In the genomic region with DNA sequence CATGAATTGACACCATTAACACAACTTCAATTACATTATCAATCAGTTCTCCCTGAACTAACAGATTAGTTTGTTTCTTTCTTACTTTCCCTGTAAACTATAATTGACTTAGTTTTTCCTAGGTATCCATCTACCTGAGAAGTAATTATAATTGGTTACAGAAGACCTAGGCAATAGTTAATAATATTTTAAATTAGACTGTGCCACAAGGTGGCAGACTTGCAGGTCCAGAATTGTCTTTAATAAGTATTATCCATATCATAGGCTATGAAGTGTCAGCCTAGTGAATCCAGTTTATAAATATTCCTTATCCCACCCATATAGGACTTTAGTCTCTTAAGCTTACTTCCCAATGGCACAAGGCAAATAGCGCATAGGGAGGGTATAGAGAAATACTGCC, we compare ENCODE assay signal across 16 cellular contexts. TPM values are rescaled to one million over a fixed set of nuclear protein-coding genes. Genes with fewer than 3 reads are reported as not detected.
DNase-seq lines count a peak whose midpoint lies in the region; ATAC-seq, FAIRE-seq and TF ChIP-seq lines count a peak whose summit lies in the region.
"Had no signal": no experiment of that assay in that cellular context is flagged by ENCODE, and none has a peak within 500 bp of the region (broad histone marks: within the 10 kb centered on the region; RNA-seq: fewer than 3 reads in every experiment).

No MANE protein-coding gene starts in this region.

- no peak overlapping the region for H3K4me3 ChIP-seq in bronchial epithelial cell (ENCODE audit: low read depth, low read length)
- H3K4me3 ChIP-seq: SJCRH30 had no signal

- H3K36me3 ChIP-seq in bronchial epithelial cell (ENCODE audit: control insufficient read depth, insufficient read depth, low read length): no peaks in the 10 kb centered on the region
- H3K36me3 ChIP-seq: SJCRH30 had no signal

- H3K36me3 Mint-ChIP-seq in neural crest cell (ENCODE audit: low read depth): peaks cover 3% of the 10 kb centered on the region
- H3K36me3 Mint-ChIP-seq: activated naive CD4-positive, alpha-beta T cell treated with anti-CD3 and anti-CD28 coated beads, Interleukin-2, amount 50 U/mL, for 72 hours had no signal

- intact Hi-C loops in sciatic nerve (cut with DNase I): no loop called here

- H3K27me3 ChIP-seq in bronchial epithelial cell (ENCODE audit: control insufficient read depth, insufficient read depth, low read length): no peaks in the 10 kb centered on the region
- H3K27me3 ChIP-seq: SJCRH30 had no signal

- no peak overlapping the region for H3K4me3 Mint-ChIP-seq in neural crest cell
- H3K4me3 Mint-ChIP-seq: activated CD4-positive, alpha-beta T cell treated with anti-CD3 and anti-CD28 coated beads, Interleukin-2, amount 10 ng/mL, durations not matched to agents 24 days and 14 days had no signal

- no peak for FAIRE-seq in bronchial epithelial cell (lab: Jason Lieb, UNC)
- FAIRE-seq: H54, urothelium cell line had no signal

- H3K9me3 Mint-ChIP-seq in neural crest cell: peaks cover 6% of the 10 kb centered on the region
- H3K9me3 Mint-ChIP-seq: activated CD4-positive, alpha-beta T cell treated with anti-CD3 and anti-CD28 coated beads, Interleukin-2, amount 10 ng/mL, durations not matched to agents 24 days and 14 days had no signal

- no peaks in the 10 kb centered on the region for H3K4me1 Mint-ChIP-seq in neural crest cell
- H3K4me1 Mint-ChIP-seq: activated CD4-positive, alpha-beta T cell treated with anti-CD3 and anti-CD28 coated beads, Interleukin-2, amount 10 ng/mL, durations not matched to agents 24 days and 14 days had no signal

- H3K27ac Mint-ChIP-seq in neural crest cell (ENCODE audit: unreplicated experiment): no peak overlapping the region
- H3K27ac Mint-ChIP-seq: activated CD4-positive, alpha-beta T cell treated with anti-CD3 and anti-CD28 coated beads, Interleukin-2, amount 10 ng/mL, durations not matched to agents 24 days and 14 days; activated naive CD4-positive, alpha-beta T cell treated with anti-CD3 and anti-CD28 coated beads, Interleukin-2, amount 50 U/mL, for 72 hours had no signal

- TF ChIP-seq CTCF in LNCAP (IDR thresholded peaks at IDR 0.05) (peak; percentile 45; the same call in 1 of the 2 replicates), bronchial epithelial cell (IDR thresholded peaks at IDR 0.05; ENCODE audit: insufficient read depth, low read length, severe bottlenecking) (peak; percentile 11), neural crest cell (conservative IDR thresholded peaks at IDR 0.05) (peak; percentile 60)

- H3K27me3 Mint-ChIP-seq in neural crest cell (ENCODE audit: low read depth): no peaks in the 10 kb centered on the region
- H3K27me3 Mint-ChIP-seq: activated CD4-positive, alpha-beta T cell treated with anti-CD3 and anti-CD28 coated beads, Interleukin-2, amount 10 ng/mL, durations not matched to agents 24 days and 14 days had no signal

- ATAC-seq in sciatic nerve: no peak
- ATAC-seq: activated naive CD4-positive, alpha-beta T cell treated with anti-CD3 and anti-CD28 coated beads, Interleukin-2, amount 50 U/mL, for 72 hours; esophagus mucosa had no signal

- DNase-seq in DMS53 treated with DMSO at 0.1 percent for 48 hours (lab: John Stamatoyannopoulos, UW; ENCODE audit: unreplicated experiment) (peak; percentile 41), bronchial epithelial cell (ENCODE audit: low read depth) (no peak), neural crest cell (ENCODE audit: low read depth, low spot score) (no peak), sciatic nerve (ENCODE audit: low spot score) (no peak), DMS114 treated with DMSO at 0.1 percent for 48 hours (lab: John Stamatoyannopoulos, UW; ENCODE audit: unreplicated experiment) (no peak)
- no peak for DNase-seq in stimulated activated naive CD4-positive, alpha-beta T cell treated with Interleukin-2 at 50 U/mL for 16 hours (lab: John Stamatoyannopoulos, UW)
- DNase-seq: activated CD4-positive, alpha-beta T cell treated with anti-CD3 and anti-CD28 coated beads, Interleukin-2, amount 10 ng/mL, durations not matched to agents 24 days and 14 days; kidney glomerular epithelial cell; NCI-H1694 treated with DMSO at 0.1 percent for 48 hours; posterior cingulate gyrus had no signal

RNA-seq across cellular contexts. Expression of a gene that starts 48.9 kb away (rescaled TPM):
- total RNA-seq in bronchial epithelial cell (not detected in 2 replicates), neural crest cell (not detected in 2 replicates), sciatic nerve (not detected)
- total RNA-seq: activated CD4-positive, alpha-beta T cell treated with anti-CD3 and anti-CD28 coated beads, Interleukin-2, amount 10 ng/mL, durations not matched to agents 24 days and 14 days; activated naive CD4-positive, alpha-beta T cell treated with anti-CD3 and anti-CD28 coated beads, Interleukin-2, amount 50 U/mL, for 72 hours; esophagus mucosa; SJCRH30 had no signal
